ENCODE assay signal across 1 cellular context in genomic region chr7:35802649-35803048, GRCh38.
TF ChIP-seq lines count a peak whose summit lies in the region.

No MANE protein-coding gene starts in this region.

TF ChIP-seq in HepG2, 621 proteins besides CTCF, POLR2A, EP300 and RAD21 (continued from another document):
- TF ChIP-seq, protein P1, sequence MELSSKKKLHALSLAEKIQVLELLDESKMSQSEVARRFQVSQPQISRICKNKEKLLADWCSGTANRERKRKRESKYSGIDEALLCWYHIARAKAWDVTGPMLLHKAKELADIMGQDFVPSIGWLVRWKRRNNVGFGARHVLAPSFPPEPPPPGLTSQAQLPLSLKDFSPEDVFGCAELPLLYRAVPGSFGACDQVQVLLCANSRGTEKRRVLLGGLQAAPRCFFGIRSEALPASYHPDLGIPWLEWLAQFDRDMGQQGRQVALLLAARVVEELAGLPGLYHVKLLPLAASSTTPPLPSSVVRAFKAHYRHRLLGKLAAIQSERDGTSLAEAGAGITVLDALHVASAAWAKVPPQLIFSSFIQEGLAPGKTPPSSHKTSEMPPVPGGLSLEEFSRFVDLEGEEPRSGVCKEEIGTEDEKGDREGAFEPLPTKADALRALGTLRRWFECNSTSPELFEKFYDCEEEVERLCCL (CRISPR knock-in tag; IDR thresholded peaks at IDR 0.05; ENCODE audit: borderline replicate concordance), result no peak
- TF ChIP-seq TBP (CRISPR knock-in tag; IDR thresholded peaks at IDR 0.05) (no peak), ZNF275 (CRISPR knock-in tag; IDR thresholded peaks at IDR 0.05; ENCODE audit: borderline replicate concordance) (no peak), PHF21A (CRISPR knock-in tag; IDR thresholded peaks at IDR 0.05) (no peak), ZMAT3 (CRISPR knock-in tag; conservative IDR thresholded peaks at IDR 0.05) (no peak), ZNF883 (CRISPR knock-in tag; IDR thresholded peaks at IDR 0.05; ENCODE audit: not compliant biosample characterization) (no peak), BRD4 (CRISPR knock-in tag; IDR thresholded peaks at IDR 0.05) (no peak), SOX13 (IDR thresholded peaks at IDR 0.05) (no peak), SOX13 (CRISPR knock-in tag; conservative IDR thresholded peaks at IDR 0.05 in 1 of 2, IDR thresholded peaks at IDR 0.05 in 1 of 2) (peak in 1 of 2 experiments; percentile 28; a peak in 1 of 4 replicates), ATAD3A (CRISPR knock-in tag; IDR thresholded peaks at IDR 0.05) (no peak), ZBTB25 (CRISPR knock-in tag; IDR thresholded peaks at IDR 0.05) (no peak), MXD3 (CRISPR knock-in tag; IDR thresholded peaks at IDR 0.05) (no peak), SP5 (CRISPR knock-in tag; IDR thresholded peaks at IDR 0.05; ENCODE audit: borderline replicate concordance, low read depth) (peak; percentile 41; the same call in 1 of the 2 replicates), ZNF446 (CRISPR knock-in tag; IDR thresholded peaks at IDR 0.05) (no peak), ZSCAN30 (CRISPR knock-in tag; IDR thresholded peaks at IDR 0.05) (no peak), IRF1 (CRISPR knock-in tag; IDR thresholded peaks at IDR 0.05; ENCODE audit: low read depth) (no peak), EEA1 (CRISPR knock-in tag; IDR thresholded peaks at IDR 0.05; ENCODE audit: borderline replicate concordance) (no peak), KIAA2018 (CRISPR knock-in tag; IDR thresholded peaks at IDR 0.05; ENCODE audit: borderline replicate concordance) (no peak)
